Comparison of ENCODE assay signal across 3 cellular contexts in genomic region chr3:6437631-6438030, GRCh38.
"Had no signal": no experiment of that assay in that cellular context is flagged by ENCODE, and none has a peak within 500 bp of the region (broad histone marks: within the 10 kb centered on the region; RNA-seq: fewer than 3 reads in every experiment).

No MANE protein-coding gene starts in this region.

- DNase-seq: GDM1, GF-D8 had no signal

- H3K4me3 ChIP-seq: GM12878 had no signal
